In genomic region chr13:113592571-113592970, GRCh38 we compare ENCODE assay signal across 26 cellular contexts. TPM values are rescaled to one million over a fixed set of nuclear protein-coding genes. Genes with fewer than 3 reads are reported as not detected.
DNase-seq lines count a peak whose midpoint lies in the region; ATAC-seq and TF ChIP-seq lines count a peak whose summit lies in the region.
"Had no signal": no experiment of that assay in that cellular context is flagged by ENCODE, and none has a peak within 500 bp of the region (broad histone marks: within the 10 kb centered on the region; RNA-seq: fewer than 3 reads in every experiment).

No MANE protein-coding gene starts in this region.

- H3K36me3 Mint-ChIP-seq in CD14-positive monocyte (peaks cover 42 to 69% of the 10 kb centered on the region in 2 donors), osteocyte (ENCODE audit: unreplicated experiment) (peaks cover 21% of the 10 kb centered on the region)
- peaks cover 38% of the 10 kb centered on the region for H3K36me3 Mint-ChIP-seq in stimulated activated memory B cell treated with anti-CD40 and anti-IgM and Interleukin-4, amounts not matched to agents 10 μg/mL and 1 μg/mL and 100 μg/mL, for 72 hours

- H3K9me3 ChIP-seq in colonic mucosa, result no peaks in the 10 kb centered on the region
- H3K9me3 ChIP-seq: breast epithelium, MG63, right atrium auricular region had no signal

- H3K27ac Mint-ChIP-seq in CD14-positive monocyte (peak overlapping the region in 4 of 7 donors; percentile 15 to 78 (median 56)), osteocyte (ENCODE audit: unreplicated experiment) (no peak overlapping the region)
- no peak overlapping the region for H3K27ac Mint-ChIP-seq in stimulated activated memory B cell treated with anti-CD40 and anti-IgM and Interleukin-4, amounts not matched to agents 10 μg/mL and 1 μg/mL and 100 μg/mL, for 72 hours
- H3K27ac Mint-ChIP-seq: activated T-cell treated with anti-CD3 and anti-CD28 coated beads, Interleukin-2, amount 50 U/mL, for 72 hours; CD4-positive, alpha-beta T cell; T-helper 1 cell treated with Interleukin-12 subunit alpha and Interleukin-12 subunit beta and Interleukin-4 antibody, amounts not matched to agents 30 μg/mL and 1 μg/mL, for 36 hours; WTC11 had no signal

- no peak for ATAC-seq in HG03354 (IDR thresholded peaks at IDR 0.05; ENCODE audit: poor library complexity, severe bottlenecking, unreplicated experiment)
- no peak for ATAC-seq in stimulated activated memory B cell treated with anti-CD40 and anti-IgM and Interleukin-4, amounts not matched to agents 10 μg/mL and 1 μg/mL and 100 μg/mL, for 72 hours
- ATAC-seq: activated T-cell treated with anti-CD3 and anti-CD28 coated beads, Interleukin-2, amount 50 U/mL, for 72 hours; foreskin keratinocyte; PC-3; WTC11 had no signal

- DNase-seq in CD14-positive monocyte (ENCODE audit: low spot score) (peak; percentile 23), ELR (ENCODE audit: low read depth) (peak; percentile 22), colonic mucosa (peak; percentile 7), osteocyte (ENCODE audit: extremely low spot score, unreplicated experiment) (peak; percentile 70), SK-N-DZ (ENCODE audit: low spot score) (no peak)
- DNase-seq: activated CD4-positive, alpha-beta T cell treated with anti-CD3 and anti-CD28 coated beads, Interleukin-2, amount 50 U/mL, for 4 hours; activated T-cell treated with anti-CD3 and anti-CD28 coated beads, Interleukin-2, amount 50 U/mL, for 72 hours; CD4-positive, alpha-beta T cell; dermis blood vessel endothelial cell; DMS 273 treated with DMSO at 0.1 percent for 48 hours; foreskin keratinocyte; GF-D8; mammary epithelial cell; MG63; NCI-H1694 treated with DMSO at 0.1 percent for 48 hours; NCI-H226; NCI-H774; PC-3 had no signal

- H3K9ac ChIP-seq in colonic mucosa (ENCODE audit: low read depth in 2 of 2, low read length in 2 of 2), result no peak overlapping the region

- TF ChIP-seq CTCF in CD14-positive monocyte (IDR thresholded peaks at IDR 0.05) (no peak), colonic mucosa (IDR thresholded peaks at IDR 0.05) (no peak), osteocyte (IDR thresholded peaks at IDR 0.05) (no peak)

- H3K27me3 ChIP-seq in colonic mucosa, result no peaks in the 10 kb centered on the region
- H3K27me3 ChIP-seq: breast epithelium, foreskin keratinocyte, hepatocyte, MG63, right atrium auricular region had no signal

- H3K4me3 ChIP-seq in colonic mucosa, result no peak overlapping the region
- H3K4me3 ChIP-seq: breast epithelium, hepatocyte, MG63, right atrium auricular region had no signal

- H3K4me3 Mint-ChIP-seq in CD14-positive monocyte (no peak overlapping the region), osteocyte (ENCODE audit: unreplicated experiment) (no peak overlapping the region)
- no peak overlapping the region for H3K4me3 Mint-ChIP-seq in stimulated activated memory B cell treated with anti-CD40 and anti-IgM and Interleukin-4, amounts not matched to agents 10 μg/mL and 1 μg/mL and 100 μg/mL, for 72 hours
- H3K4me3 Mint-ChIP-seq: activated T-cell treated with anti-CD3 and anti-CD28 coated beads, Interleukin-2, amount 50 U/mL, for 72 hours; CD4-positive, alpha-beta T cell; T-helper 1 cell treated with Interleukin-12 subunit alpha and Interleukin-12 subunit beta and Interleukin-4 antibody, amounts not matched to agents 30 μg/mL and 1 μg/mL, for 36 hours; WTC11 had no signal

- peaks cover 0 to 12% (median 5%) of the 10 kb centered on the region in 7 donors for H3K9me3 Mint-ChIP-seq in CD14-positive monocyte
- no peaks in the 10 kb centered on the region for H3K9me3 Mint-ChIP-seq in osteocyte (ENCODE audit: unreplicated experiment)
- no peaks in the 10 kb centered on the region for H3K9me3 Mint-ChIP-seq in stimulated activated memory B cell treated with anti-CD40 and anti-IgM and Interleukin-4, amounts not matched to agents 10 μg/mL and 1 μg/mL and 100 μg/mL, for 72 hours
- H3K9me3 Mint-ChIP-seq: activated T-cell treated with anti-CD3 and anti-CD28 coated beads, Interleukin-2, amount 50 U/mL, for 72 hours; CD4-positive, alpha-beta T cell; T-helper 1 cell treated with Interleukin-12 subunit alpha and Interleukin-12 subunit beta and Interleukin-4 antibody, amounts not matched to agents 30 μg/mL and 1 μg/mL, for 36 hours; WTC11 had no signal

- H3K27ac ChIP-seq in colonic mucosa, result no peak overlapping the region
- H3K27ac ChIP-seq: breast epithelium, epithelial cell of prostate, foreskin keratinocyte, hepatocyte, right atrium auricular region had no signal

- no peaks in the 10 kb centered on the region for H3K4me1 ChIP-seq in colonic mucosa
- H3K4me1 ChIP-seq: breast epithelium, foreskin keratinocyte had no signal

- H3K27me3 Mint-ChIP-seq in CD14-positive monocyte (ENCODE audit: low read depth in 3 of 3) (peaks cover 0 to 9% (median 0%) of the 10 kb centered on the region in 3 donors), osteocyte (ENCODE audit: unreplicated experiment) (no peaks in the 10 kb centered on the region)
- H3K27me3 Mint-ChIP-seq in stimulated activated memory B cell treated with anti-CD40 and anti-IgM and Interleukin-4, amounts not matched to agents 10 μg/mL and 1 μg/mL and 100 μg/mL, for 72 hours, result no peaks in the 10 kb centered on the region
- H3K27me3 Mint-ChIP-seq: CD4-positive, alpha-beta T cell had no signal

- H3K36me3 ChIP-seq in colonic mucosa, result no peaks in the 10 kb centered on the region
- H3K36me3 ChIP-seq: breast epithelium had no signal

- peaks cover 10% of the 10 kb centered on the region for H3K4me1 Mint-ChIP-seq in CD14-positive monocyte
- peaks cover 6% of the 10 kb centered on the region for H3K4me1 Mint-ChIP-seq in osteocyte (ENCODE audit: unreplicated experiment)
- peaks cover 18% of the 10 kb centered on the region for H3K4me1 Mint-ChIP-seq in stimulated activated memory B cell treated with anti-CD40 and anti-IgM and Interleukin-4, amounts not matched to agents 10 μg/mL and 1 μg/mL and 100 μg/mL, for 72 hours
- H3K4me1 Mint-ChIP-seq: WTC11 had no signal

- intact Hi-C loops in CD14-positive monocyte (cut with micrococcal nuclease) (no loop called here), colonic mucosa (cut with DNase I) (no loop called here)

RNA-seq across cellular contexts. Expression of gene TFDP1, which starts 8.0 kb away (rescaled TPM):
- polyA plus RNA-seq in CD14-positive monocyte, result 10 to 100 TPM; 37.6 to 54.0 TPM
- total RNA-seq in colonic mucosa (100 to 1,000 TPM in 1 of 2 donors, 10 to 100 TPM in 1; 60.3 to 112 TPM), osteocyte (66.9 and 72.1 TPM in 2 replicates)
- 113 and 158 TPM in 2 replicates for polyA plus RNA-seq in SK-N-DZ (2014; cell fraction: cytosol; rRNA removed)
- 133 and 178 TPM in 2 replicates for polyA plus RNA-seq in SK-N-DZ (2014; cell fraction: nucleus; rRNA removed)

Comparison
In these comparisons a context has a peak if more than half of its experiments do, and no peak if none do; other contexts are left out.
1. H3K27ac Mint-ChIP-seq: peak in CD14-positive monocyte (4 of 7); none in osteocyte (single experiment) and stimulated activated memory B cell treated with anti-CD40 and anti-IgM and Interleukin-4, amounts not matched to agents 10 μg/mL and 1 μg/mL and 100 μg/mL, for 72 hours (single experiment).